In genomic region chr22:27420817-27421361, GRCh38 we compare ENCODE assay signal across 10 cellular contexts.
DNase-seq lines count a peak whose midpoint lies in the region; ATAC-seq and TF ChIP-seq lines count a peak whose summit lies in the region.
"Had no signal": no experiment of that assay in that cellular context is flagged by ENCODE, and none has a peak within 500 bp of the region (broad histone marks: within the 10 kb centered on the region; RNA-seq: fewer than 3 reads in every experiment).

No MANE protein-coding gene starts in this region.

- H3K4me3 Mint-ChIP-seq in activated CD4-positive, alpha-beta memory T cell treated with anti-CD3 and anti-CD28 coated beads, Interleukin-2, amount 10 ng/mL, durations not matched to agents 7 days and 5 days, result no peak overlapping the region

- WGBS in heart left ventricle, 4 donors, result 15 to 39% (median 22%) methylated on average over 17 to 27 of the region's 27 CpGs

- peak; percentile 79 to 90 (median 84) for ATAC-seq in heart left ventricle
- ATAC-seq: activated naive CD4-positive, alpha-beta T cell treated with anti-CD3 and anti-CD28 coated beads, Interleukin-2, amount 50 U/mL, for 72 hours had no signal

- peak; percentile 92 for DNase-seq in EL
- peak; percentile 61 for DNase-seq in amniotic stem cell (lab: John Stamatoyannopoulos, UW)
- DNase-seq in heart left ventricle, result peak; percentile 83 to 91 (median 86)
- peak; percentile 62 for DNase-seq in retinal pigment epithelial cell (ENCODE audit: low read depth)
- DNase-seq in stimulated activated CD4-positive, alpha-beta T cell treated with anti-CD3 and anti-CD28 coated beads, Interleukin-1b, Interleukin-23, amount 100 ng/mL, for 48 hours, result no peak
- DNase-seq in effector CD4-positive, alpha-beta T cell, result no peak
- no peak for DNase-seq in activated CD4-positive, alpha-beta memory T cell treated with anti-CD3 and anti-CD28 coated beads, Interleukin-2, amount 10 ng/mL, durations not matched to agents 7 days and 5 days
- no peak for DNase-seq in SIG-M5 treated with dmso at 0.1 percent for 504 hours (lab: John Stamatoyannopoulos, UW; ENCODE audit: unreplicated experiment)
- DNase-seq: RPMI8226 had no signal

- H3K4me3 ChIP-seq in heart left ventricle (peak overlapping the region in 3 of 12 donors; percentile 6 to 12 (median 8)), retinal pigment epithelial cell (ENCODE audit: low read length) (no peak overlapping the region)

- CTCF ChIA-PET in activated CD4-positive, alpha-beta memory T cell treated with anti-CD3 and anti-CD28 coated beads, Interleukin-2, amount 10 ng/mL, durations not matched to agents 7 days and 5 days (lab: Charles Lee), result no interaction called here

- POLR2A ChIA-PET in activated CD4-positive, alpha-beta memory T cell treated with anti-CD3 and anti-CD28 coated beads, Interleukin-2, amount 10 ng/mL, durations not matched to agents 7 days and 5 days (lab: Charles Lee), result no interaction called here

- H3K36me3 Mint-ChIP-seq in activated CD4-positive, alpha-beta memory T cell treated with anti-CD3 and anti-CD28 coated beads, Interleukin-2, amount 10 ng/mL, durations not matched to agents 7 days and 5 days (ENCODE audit: low read depth), result no peaks in the 10 kb centered on the region

- TF ChIP-seq CTCF in heart left ventricle (IDR thresholded peaks at IDR 0.05) (no peak), retinal pigment epithelial cell (conservative IDR thresholded peaks at IDR 0.05; ENCODE audit: low read depth, low read length) (no peak)

- H3K9me3 ChIP-seq in heart left ventricle, result peaks cover 0 to 4% (median 0%) of the 10 kb centered on the region in 12 donors

- H3K4me1 Mint-ChIP-seq in activated CD4-positive, alpha-beta memory T cell treated with anti-CD3 and anti-CD28 coated beads, Interleukin-2, amount 10 ng/mL, durations not matched to agents 7 days and 5 days, result no peaks in the 10 kb centered on the region

- H3K27me3 ChIP-seq in heart left ventricle, result peaks cover 0 to 11% (median 0%) of the 10 kb centered on the region in 9 donors

- no peak overlapping the region for H3K27ac Mint-ChIP-seq in activated CD4-positive, alpha-beta memory T cell treated with anti-CD3 and anti-CD28 coated beads, Interleukin-2, amount 10 ng/mL, durations not matched to agents 7 days and 5 days
- H3K27ac Mint-ChIP-seq: activated naive CD4-positive, alpha-beta T cell treated with anti-CD3 and anti-CD28 coated beads, Interleukin-2, amount 50 U/mL, for 72 hours had no signal

- TF ChIP-seq POLR2A in heart left ventricle (IDR thresholded peaks at IDR 0.05), result no peak

- intact Hi-C loops in heart left ventricle (cut with DNase I), result no loop called here

- H3K27me3 Mint-ChIP-seq in activated CD4-positive, alpha-beta memory T cell treated with anti-CD3 and anti-CD28 coated beads, Interleukin-2, amount 10 ng/mL, durations not matched to agents 7 days and 5 days, result peaks cover 2% of the 10 kb centered on the region

- H3K36me3 ChIP-seq in heart left ventricle, result no peaks in the 10 kb centered on the region

- peaks cover 0 to 25% (median 17%) of the 10 kb centered on the region in 12 donors for H3K4me1 ChIP-seq in heart left ventricle

- H3K27ac ChIP-seq in heart left ventricle, result peak overlapping the region in 11 of 12 donors; percentile 9 to 89 (median 62)

- H3K9me3 Mint-ChIP-seq in activated CD4-positive, alpha-beta memory T cell treated with anti-CD3 and anti-CD28 coated beads, Interleukin-2, amount 10 ng/mL, durations not matched to agents 7 days and 5 days, result peaks cover 9% of the 10 kb centered on the region

Comparison
In these comparisons a context has a peak if more than half of its experiments do, and no peak if none do; other contexts are left out.
1. DNase-seq: peak in EL (single experiment), amniotic stem cell (single experiment), heart left ventricle (5 of 5) and retinal pigment epithelial cell (single experiment); none in stimulated activated CD4-positive, alpha-beta T cell treated with anti-CD3 and anti-CD28 coated beads, Interleukin-1b, Interleukin-23, amount 100 ng/mL, for 48 hours (single experiment), effector CD4-positive, alpha-beta T cell (single experiment), activated CD4-positive, alpha-beta memory T cell treated with anti-CD3 and anti-CD28 coated beads, Interleukin-2, amount 10 ng/mL, durations not matched to agents 7 days and 5 days (single experiment) and SIG-M5 treated with dmso at 0.1 percent for 504 hours (single experiment).